Comparison of ENCODE assay signal across 8 cellular contexts in genomic region chr2:64330691-64331429, GRCh38.
DNase-seq lines count a peak whose midpoint lies in the region; ATAC-seq, FAIRE-seq and TF ChIP-seq lines count a peak whose summit lies in the region.

No MANE protein-coding gene starts in this region.

- H3F3A ChIP-seq in GM23338 (replicated peaks; ENCODE audit: low read depth) = peaks cover 4% of the 10 kb centered on the region; the same call in 1 of the 2 replicates

- no peaks in the 10 kb centered on the region for H3K9me3 ChIP-seq in keratinocyte (ENCODE audit: control insufficient read depth, low read depth, low read length)

- H3K4me3 Mint-ChIP-seq in GM23338 = peak overlapping the region; percentile 44; the same call in 2 of the 3 replicates
- peak overlapping the region; percentile 4 for H3K4me3 Mint-ChIP-seq in central memory CD8-positive, alpha-beta T cell

- H3K27me3 ChIP-seq in GM23338 (ENCODE audit: insufficient read depth) (no peaks in the 10 kb centered on the region), keratinocyte (ENCODE audit: control insufficient read depth, extremely low read depth, insufficient read depth, low read length) (no peaks in the 10 kb centered on the region)

- H3K27me3 Mint-ChIP-seq in GM23338 (ENCODE audit: insufficient read depth, low read depth, poor library complexity) = peaks cover 10% of the 10 kb centered on the region
- no peaks in the 10 kb centered on the region for H3K27me3 Mint-ChIP-seq in central memory CD8-positive, alpha-beta T cell

- peak overlapping the region; percentile 25 for H2AFZ ChIP-seq in GM23338
- H2AFZ ChIP-seq in keratinocyte (ENCODE audit: control insufficient read depth, low read length) = peak overlapping the region; percentile 64

- peak; percentile 74 for DNase-seq in A172 (ENCODE audit: low spot score)
- peak; percentile 98 for DNase-seq in GM23338 (ENCODE audit: low spot score)
- peak; percentile 93 for DNase-seq in NCI-H345 (lab: John Stamatoyannopoulos, UW)
- DNase-seq in activated CD4-positive, CD25-positive, alpha-beta regulatory T cell treated with anti-CD3 and anti-CD28 coated beads, Interleukin-2, amount 50 U/mL, for 16 hours (ENCODE audit: low read depth, low spot score) = peak; percentile 61
- peak; percentile 53 to 64 for DNase-seq in central memory CD8-positive, alpha-beta T cell (ENCODE audit: low spot score in 2 of 2)
- DNase-seq in keratinocyte (ENCODE audit: low read depth, low spot score) = peak; percentile 59
- peak; percentile 49 to 73 for DNase-seq in stimulated activated CD4-positive, alpha-beta T cell treated with anti-CD3 and anti-CD28 coated beads, Interleukin-12 subunit alpha, Interleukin-12 subunit beta, amount 100 ng/mL, for 24 hours (ENCODE audit: low read depth in 2 of 2)

- H3K4me1 ChIP-seq in GM23338 (ENCODE audit: insufficient read depth) (peaks cover 39% of the 10 kb centered on the region), keratinocyte (ENCODE audit: control insufficient read depth, extremely low read depth, insufficient read depth, low read length) (peaks cover 15% of the 10 kb centered on the region)

- H3K36me3 Mint-ChIP-seq in GM23338 (ENCODE audit: low read depth) = no peaks in the 10 kb centered on the region
- H3K36me3 Mint-ChIP-seq in central memory CD8-positive, alpha-beta T cell (ENCODE audit: insufficient read depth) = peaks cover 3% of the 10 kb centered on the region

- peak; percentile 88 for FAIRE-seq in keratinocyte (lab: Jason Lieb, UNC)

- H3K79me2 ChIP-seq in GM23338 (replicated peaks; ENCODE audit: insufficient read depth) (no peaks in the 10 kb centered on the region), keratinocyte (ENCODE audit: control insufficient read depth, insufficient read depth, low read length) (no peaks in the 10 kb centered on the region)

- H3K4me3 ChIP-seq in GM23338 = peak overlapping the region; percentile 2; the same call in 1 of the 2 replicates
- peak overlapping the region in 1 of 3 experiments; percentile 47 for H3K4me3 ChIP-seq in keratinocyte (ENCODE audit: control insufficient read depth in 2 of 3, extremely low read depth in 1 of 3, insufficient read depth in 2 of 3, low read depth in 1 of 3, low read length in 3 of 3)

- peak; percentile 94 to 96 for TF ChIP-seq CTCF in GM23338 (conservative IDR thresholded peaks at IDR 0.05; ENCODE audit: low read depth in 2 of 2)
- peak; percentile 74 to 89 (median 82) for TF ChIP-seq CTCF in keratinocyte (optimal IDR thresholded peaks at IDR 0.05 in 1 of 3, IDR thresholded peaks at IDR 0.05 in 1 of 3, conservative IDR thresholded peaks at IDR 0.05 in 1 of 3; ENCODE audit: extremely low read depth in 1 of 3, insufficient read depth in 2 of 3, low read length in 3 of 3)

- H3K36me3 ChIP-seq in GM23338 (ENCODE audit: insufficient read depth) (no peaks in the 10 kb centered on the region), keratinocyte (ENCODE audit: control insufficient read depth in 2 of 2, extremely low read depth in 1 of 2, insufficient read depth in 2 of 2, low read length in 2 of 2) (no peaks in the 10 kb centered on the region)

- peak overlapping the region; percentile 50 for H3K9ac ChIP-seq in keratinocyte (ENCODE audit: control insufficient read depth, extremely low read depth, insufficient read depth, low read length)

- 0 out of 2 replicates have a peak, but pooled peaks cover 3% of the 10 kb centered on the region for H3K9me2 ChIP-seq in GM23338 (ENCODE audit: insufficient read depth)

- peaks cover 49% of the 10 kb centered on the region for H3K4me1 Mint-ChIP-seq in GM23338
- H3K4me1 Mint-ChIP-seq in central memory CD8-positive, alpha-beta T cell = peaks cover 29% of the 10 kb centered on the region

- no peaks in the 10 kb centered on the region for H3K9me3 Mint-ChIP-seq in GM23338
- no peaks in the 10 kb centered on the region for H3K9me3 Mint-ChIP-seq in central memory CD8-positive, alpha-beta T cell

- peak; percentile 85 for ATAC-seq in GM23338
- no peak for ATAC-seq in central memory CD8-positive, alpha-beta T cell (replicated peaks; ENCODE audit: extremely low read depth, poor library complexity, severe bottlenecking)
- no peak for ATAC-seq in HG03439 (IDR thresholded peaks at IDR 0.05; ENCODE audit: unreplicated experiment)

- H3K4me2 ChIP-seq in GM23338 (peak overlapping the region; percentile 30), keratinocyte (ENCODE audit: control insufficient read depth, extremely low read depth, insufficient read depth, low read depth, low read length) (peak overlapping the region; percentile 66)

- no peaks in the 10 kb centered on the region for H3K9me1 ChIP-seq in keratinocyte (ENCODE audit: control insufficient read depth, extremely low read depth, insufficient read depth, low read length)

- H3K27ac ChIP-seq in GM23338 (ENCODE audit: low read depth) = peak overlapping the region; percentile 47; the same call in 1 of the 2 replicates
- H3K27ac ChIP-seq in keratinocyte (ENCODE audit: control insufficient read depth, insufficient read depth, low read length) = peak overlapping the region; percentile 17

- H4K20me1 ChIP-seq in GM23338 (replicated peaks; ENCODE audit: insufficient read depth) (no peaks in the 10 kb centered on the region), keratinocyte (ENCODE audit: control insufficient read depth, extremely low read depth, insufficient read depth, low read length) (no peaks in the 10 kb centered on the region)

- H3K27ac Mint-ChIP-seq in GM23338 = peak overlapping the region; percentile 68
- H3K27ac Mint-ChIP-seq in central memory CD8-positive, alpha-beta T cell (ENCODE audit: low read depth) = no peak overlapping the region

- dilution Hi-C loops in keratinocyte (cut with MboI; ENCODE audit: extremely low pct_ligation_motif_present, low sequenced_read_pairs) = no loop called here

TF ChIP-seq in GM23338, 12 proteins besides CTCF, POLR2A, EP300 and RAD21:
- TF ChIP-seq EZH2phosphoT487 (IDR thresholded peaks at IDR 0.05; ENCODE audit: unreplicated experiment) = no peak
- no peak for TF ChIP-seq NANOG (IDR thresholded peaks at IDR 0.05; ENCODE audit: borderline replicate concordance)
- no peak for TF ChIP-seq CREB1 (CRISPR knock-in tag; IDR thresholded peaks at IDR 0.05; ENCODE audit: low read depth)
- TF ChIP-seq EZH2 (IDR thresholded peaks at IDR 0.05; ENCODE audit: low read depth, unreplicated experiment) = no peak
- no peak for TF ChIP-seq ETS1 (IDR thresholded peaks at IDR 0.05)
- no peak for TF ChIP-seq ZNF331 (CRISPR knock-in tag; IDR thresholded peaks at IDR 0.05; ENCODE audit: low read depth)
- TF ChIP-seq POLR2AphosphoS5 (IDR thresholded peaks at IDR 0.05; ENCODE audit: low read depth) = no peak
- no peak for TF ChIP-seq REST (IDR thresholded peaks at IDR 0.05; ENCODE audit: unreplicated experiment)
- TF ChIP-seq STAT1 (IDR thresholded peaks at IDR 0.05; ENCODE audit: unreplicated experiment) = no peak
- no peak for TF ChIP-seq ZNF114 (CRISPR knock-in tag; IDR thresholded peaks at IDR 0.05)
- TF ChIP-seq JUNB (IDR thresholded peaks at IDR 0.05; ENCODE audit: unreplicated experiment) = no peak
